Comparison of ENCODE assay signal across 12 cellular contexts in genomic region chr20:4297141-4297826, GRCh38. TPM values are rescaled to one million over a fixed set of nuclear protein-coding genes. Genes with fewer than 3 reads are reported as not detected.
DNase-seq lines count a peak whose midpoint lies in the region; ATAC-seq and TF ChIP-seq lines count a peak whose summit lies in the region.
"Had no signal": no experiment of that assay in that cellular context is flagged by ENCODE, and none has a peak within 500 bp of the region (broad histone marks: within the 10 kb centered on the region; RNA-seq: fewer than 3 reads in every experiment).

No MANE protein-coding gene starts in this region.

- H3K4me2 ChIP-seq in fibroblast of lung (ENCODE audit: extremely low read depth, insufficient read depth, low read length) = peak overlapping the region; percentile 32

- H4K20me1 ChIP-seq in fibroblast of lung (ENCODE audit: control insufficient read depth, extremely low read depth, insufficient read depth, low read length) = no peaks in the 10 kb centered on the region

- H3K4me3 Mint-ChIP-seq in osteocyte (ENCODE audit: unreplicated experiment) = no peak overlapping the region
- H3K4me3 Mint-ChIP-seq in chondrocyte (ENCODE audit: unreplicated experiment) = no peak overlapping the region

- no peaks in the 10 kb centered on the region for H3K36me3 ChIP-seq in fibroblast of lung (ENCODE audit: control insufficient read depth, insufficient read depth, low read length)

- H3K9ac ChIP-seq in fibroblast of lung (ENCODE audit: insufficient read depth, low read length) = no peak overlapping the region

- DNase-seq in AG09309 (ENCODE audit: low read depth) (peak; percentile 80), Kasumi-1 (lab: John Stamatoyannopoulos, UW) (peak; percentile 88), fibroblast of lung (ENCODE audit: low read depth in 2 of 2) (peak; percentile 13 to 32), osteocyte (ENCODE audit: extremely low spot score, unreplicated experiment) (peak; percentile 38), foreskin keratinocyte (no peak), chondrocyte (ENCODE audit: low spot score) (no peak)
- DNase-seq: C1 segment of cervical spinal cord, NCI-H2081 treated with DMSO at 0.1 percent for 48 hours had no signal

- H3K4me1 Mint-ChIP-seq in osteocyte (ENCODE audit: unreplicated experiment) (no peaks in the 10 kb centered on the region), chondrocyte (ENCODE audit: low read depth) (no peaks in the 10 kb centered on the region)

- H3K27me3 Mint-ChIP-seq in osteocyte (ENCODE audit: unreplicated experiment) (no peaks in the 10 kb centered on the region), chondrocyte (ENCODE audit: low read depth) (peaks cover 22% of the 10 kb centered on the region)

- H3K27ac ChIP-seq in fibroblast of lung (ENCODE audit: insufficient read depth, low read length) = peak overlapping the region; percentile 34
- H3K27ac ChIP-seq in foreskin keratinocyte = no peak overlapping the region
- H3K27ac ChIP-seq: VCaP had no signal

- H3K27me3 ChIP-seq in fibroblast of lung (ENCODE audit: control insufficient read depth, insufficient read depth, low read length) = no peaks in the 10 kb centered on the region
- H3K27me3 ChIP-seq in foreskin keratinocyte = peaks cover 22% of the 10 kb centered on the region

- H3K4me3 ChIP-seq in AG09309 (ENCODE audit: control insufficient read depth, low read depth, low read length) (no peak overlapping the region), fibroblast of lung (replicated peaks in 1 of 4; ENCODE audit: control extremely low read depth in 1 of 4, insufficient read depth in 1 of 4, low read depth in 3 of 4, low read length in 4 of 4) (no peak overlapping the region)

- no peak overlapping the region for H3K27ac Mint-ChIP-seq in osteocyte (ENCODE audit: unreplicated experiment)
- no peak overlapping the region for H3K27ac Mint-ChIP-seq in chondrocyte (ENCODE audit: unreplicated experiment)

- H3K9me3 ChIP-seq in fibroblast of lung (ENCODE audit: control insufficient read depth, insufficient read depth, low read depth, low read length) = no peaks in the 10 kb centered on the region

- no peaks in the 10 kb centered on the region for H3K79me2 ChIP-seq in fibroblast of lung (ENCODE audit: control insufficient read depth, insufficient read depth, low read length)

- peak overlapping the region; percentile 65 for H2AFZ ChIP-seq in fibroblast of lung (ENCODE audit: low read length)

- TF ChIP-seq CTCF in AG09309 (IDR thresholded peaks at IDR 0.05; ENCODE audit: control insufficient read depth, insufficient read depth, low read depth, low read length, missing control alignments) = no peak
- TF ChIP-seq CTCF in fibroblast of lung (conservative IDR thresholded peaks at IDR 0.05 in 1 of 2, IDR thresholded peaks at IDR 0.05 in 1 of 2; ENCODE audit: low read depth in 1 of 2, low read length in 2 of 2) = no peak
- no peak for TF ChIP-seq CTCF in osteocyte (IDR thresholded peaks at IDR 0.05)
- TF ChIP-seq CTCF in foreskin keratinocyte (conservative IDR thresholded peaks at IDR 0.05) = no peak
- TF ChIP-seq CTCF in chondrocyte (IDR thresholded peaks at IDR 0.05) = no peak

- H3K36me3 Mint-ChIP-seq in osteocyte (ENCODE audit: unreplicated experiment) (no peaks in the 10 kb centered on the region), chondrocyte (ENCODE audit: low read depth) (no peaks in the 10 kb centered on the region)

- no peaks in the 10 kb centered on the region for H3K9me3 Mint-ChIP-seq in osteocyte (ENCODE audit: unreplicated experiment)
- H3K9me3 Mint-ChIP-seq in chondrocyte (ENCODE audit: low read depth) = no peaks in the 10 kb centered on the region

- ATAC-seq in HG03342 (IDR thresholded peaks at IDR 0.05; ENCODE audit: unreplicated experiment) (no peak), GM18861 (IDR thresholded peaks at IDR 0.05; ENCODE audit: unreplicated experiment) (no peak), foreskin keratinocyte (no peak)

- peaks cover 10% of the 10 kb centered on the region for H3K4me1 ChIP-seq in fibroblast of lung (ENCODE audit: control insufficient read depth, extremely low read depth, insufficient read depth, low read length)
- no peaks in the 10 kb centered on the region for H3K4me1 ChIP-seq in foreskin keratinocyte

RNA-seq across cellular contexts. Expression of gene ADRA1D, which starts 48.2 kb away (rescaled TPM):
- total RNA-seq in fibroblast of lung (0.26 and 0.83 TPM in 2 replicates), osteocyte (0.16 TPM in 2 replicates), foreskin keratinocyte (0.14 TPM in 1 of 2 replicates, not detected in the other), chondrocyte (not detected in 3 replicates)
- polyA plus RNA-seq in fibroblast of lung (1.4 and 12.9 TPM in 2 replicates), foreskin keratinocyte (0.10 TPM in 1 of 2 replicates, not detected in the other)
- 3.3 and 29.8 TPM in 2 replicates for polyA plus RNA-seq in fibroblast of lung (2012)
- 5.1 and 27.9 TPM in 2 replicates for polyA minus RNA-seq in fibroblast of lung (ENCODE audit: low replicate concordance)
- total RNA-seq: bronchial epithelial cell had no signal

Comparison
In these comparisons a context has a peak if more than half of its experiments do, and no peak if none do; other contexts are left out.
1. DNase-seq: peak in AG09309 (single experiment), Kasumi-1 (2 of 2), fibroblast of lung (2 of 2) and osteocyte (single experiment); none in foreskin keratinocyte (0 of 2) and chondrocyte (single experiment).